In the genomic region with DNA sequence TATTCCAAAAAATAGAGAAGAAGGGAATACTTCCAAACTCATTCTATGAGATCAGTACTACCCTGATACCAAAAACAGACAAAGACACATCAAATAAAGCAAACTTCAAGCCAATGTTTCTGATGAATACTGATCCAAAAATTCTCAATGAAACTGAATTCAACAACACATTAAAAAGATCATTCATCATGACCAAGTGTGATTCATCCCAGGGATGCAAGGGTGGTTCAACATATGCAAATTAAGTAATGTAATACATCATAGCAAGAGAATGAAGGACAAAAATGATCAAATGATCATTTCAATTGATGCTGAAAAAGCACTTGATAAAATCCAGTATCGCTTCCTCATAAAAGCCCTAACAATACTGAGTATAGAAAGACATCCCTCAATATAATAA, we compare ENCODE assay signal across 35 cellular contexts.
"Had no signal": no experiment of that assay in that cellular context is flagged by ENCODE, and none has a peak within 500 bp of the region (broad histone marks: within the 10 kb centered on the region; RNA-seq: fewer than 3 reads in every experiment).

No MANE protein-coding gene starts in this region.

- H3K4me3 ChIP-seq: ascending aorta, body of pancreas, breast epithelium, K562, Peyer's patch had no signal

- DNase-seq: activated B cell treated with CpG ODN at 0.5 μM for 24 hours; activated CD4-positive, alpha-beta T cell treated with anti-CD3 and anti-CD28 coated beads for 48 hours; activated CD4-positive, alpha-beta T cell treated with anti-CD3 and anti-CD28 coated beads, Interleukin-2, amount 50 U/mL, for 4 hours; activated CD4-positive, CD25-positive, alpha-beta regulatory T cell treated with anti-CD3 and anti-CD28 coated beads, Interleukin-2, amount 50 U/mL, for 72 hours; activated CD8-positive, alpha-beta T cell treated with anti-CD3 and anti-CD28 coated beads for 36 hours; activated gamma-delta T cell; activated naive CD4-positive, alpha-beta T cell treated with anti-CD3 and anti-CD28 coated beads, Interleukin-2, amount 50 U/mL, for 16 hours; activated naive CD8-positive, alpha-beta T cell treated with anti-CD3 and anti-CD28 coated beads, Interleukin-2, amount 10 ng/mL, durations not matched to agents 7 days and 5 days; activated T-cell treated with anti-CD3 and anti-CD28 coated beads, Interleukin-2, amount 50 U/mL, for 1 hour; activated T-cell treated with anti-CD3 and anti-CD28 coated beads, Interleukin-2, amount 50 U/mL, for 72 hours; amygdala; body of pancreas; caudate nucleus; cerebellar nuclear complex; NCI-H1105; NCI-H1417 treated with DMSO at 0.1 percent for 48 hours; NCI-H187 treated with DMSO at 0.1 percent for 48 hours; NCI-H2081; NCI-H2227 treated with DMSO at 0.1 percent for 48 hours; NCI-H446; NCI-H510A treated with DMSO at 0.1 percent for 48 hours; NCI-H526 treated with DMSO at 0.1 percent for 48 hours; PC-3; Peyer's patch; SIG-M5; T-cell; T-helper 2 cell; T-helper 9 cell had no signal

- ATAC-seq: activated CD8-positive, alpha-beta T cell treated with anti-CD3 and anti-CD28 coated beads for 36 hours; activated T-cell treated with anti-CD3 and anti-CD28 coated beads, Interleukin-2, amount 50 U/mL, for 72 hours; body of pancreas; K562; PC-3; Right ventricle myocardium inferior; SK-N-SH treated with all-trans-retinoic acid at 6 μM for 48 hours; T-cell had no signal

- FAIRE-seq: K562 had no signal

- H3K27ac ChIP-seq: ascending aorta, body of pancreas, breast epithelium, Peyer's patch, VCaP had no signal

- H3K9me3 ChIP-seq: ascending aorta, body of pancreas, breast epithelium, Peyer's patch had no signal

- H3K27ac Mint-ChIP-seq: activated B cell treated with CpG ODN at 0.5 μM for 24 hours; activated CD8-positive, alpha-beta T cell treated with anti-CD3 and anti-CD28 coated beads for 36 hours; activated naive CD8-positive, alpha-beta T cell treated with anti-CD3 and anti-CD28 coated beads, Interleukin-2, amount 10 ng/mL, durations not matched to agents 7 days and 5 days; activated T-cell treated with anti-CD3 and anti-CD28 coated beads, Interleukin-2, amount 50 U/mL, for 72 hours; activated T-helper 2 cell treated with anti-CD3 and anti-CD28 coated beads, Interferon-gamma antibody, Interleukin-2, Interleukin-4, amounts not matched to agents 10 μg/mL and 5 μg/mL and 100 μg/mL, durations not matched to agents 14 hours and 24 hours and 36 hours; T-cell had no signal

- H3K27me3 ChIP-seq: ascending aorta, body of pancreas, breast epithelium, Peyer's patch had no signal

- H3K36me3 Mint-ChIP-seq: activated naive CD8-positive, alpha-beta T cell treated with anti-CD3 and anti-CD28 coated beads, Interleukin-2, amount 10 ng/mL, durations not matched to agents 7 days and 5 days; T-cell had no signal

- H3K4me1 ChIP-seq: ascending aorta, breast epithelium had no signal

- H3K36me3 ChIP-seq: ascending aorta, breast epithelium, Peyer's patch had no signal

- H3K9me3 Mint-ChIP-seq: activated B cell treated with CpG ODN at 0.5 μM for 24 hours; activated CD8-positive, alpha-beta T cell treated with anti-CD3 and anti-CD28 coated beads for 36 hours; activated naive CD8-positive, alpha-beta T cell treated with anti-CD3 and anti-CD28 coated beads, Interleukin-2, amount 10 ng/mL, durations not matched to agents 7 days and 5 days; activated T-helper 2 cell treated with anti-CD3 and anti-CD28 coated beads, Interferon-gamma antibody, Interleukin-2, Interleukin-4, amounts not matched to agents 10 μg/mL and 5 μg/mL and 100 μg/mL, durations not matched to agents 14 hours and 24 hours and 36 hours; T-cell had no signal

- H3K4me3 Mint-ChIP-seq: activated B cell treated with CpG ODN at 0.5 μM for 24 hours; activated CD8-positive, alpha-beta T cell treated with anti-CD3 and anti-CD28 coated beads for 36 hours; activated naive CD8-positive, alpha-beta T cell treated with anti-CD3 and anti-CD28 coated beads, Interleukin-2, amount 10 ng/mL, durations not matched to agents 7 days and 5 days; T-cell had no signal
